ENCODE assay signal across 26 cellular contexts in the genomic region with DNA sequence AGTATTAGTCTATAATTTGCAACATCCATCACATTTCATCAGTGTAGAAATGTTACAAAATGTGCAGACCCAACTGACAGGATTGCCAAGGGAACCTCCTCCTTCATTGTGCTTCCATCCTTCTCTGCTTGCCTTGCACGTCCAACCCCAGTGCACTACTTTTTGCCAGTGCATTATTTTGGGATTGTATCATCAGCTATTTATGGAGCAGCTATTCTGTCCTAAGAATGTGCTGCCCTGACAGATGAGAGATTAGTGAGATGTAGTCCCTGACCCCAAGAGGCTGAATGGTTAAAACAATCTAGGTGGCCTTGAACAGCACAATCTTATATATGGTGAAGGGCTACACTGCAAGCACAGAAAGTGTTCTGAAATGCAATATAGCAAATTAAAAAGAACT.
"Had no signal": no experiment of that assay in that cellular context is flagged by ENCODE, and none has a peak within 500 bp of the region (broad histone marks: within the 10 kb centered on the region; RNA-seq: fewer than 3 reads in every experiment).

No MANE protein-coding gene starts in this region.

- H3K4me3 ChIP-seq: adrenal gland, colonic mucosa, esophagus squamous epithelium, gastroesophageal sphincter had no signal

- ATAC-seq: activated CD4-positive, alpha-beta T cell treated with anti-CD3 and anti-CD28 coated beads for 36 hours; activated CD8-positive, alpha-beta memory T cell treated with anti-CD3 and anti-CD28 coated beads, Interleukin-2, amount 10 ng/mL, durations not matched to agents 7 days and 5 days; activated CD8-positive, alpha-beta T cell treated with anti-CD3 and anti-CD28 coated beads, Interleukin-2, amount 10 ng/mL, durations not matched to agents 7 days and 5 days; activated naive CD8-positive, alpha-beta T cell treated with anti-CD3 and anti-CD28 coated beads, Interleukin-2, amount 50 U/mL, for 24 hours; gastroesophageal sphincter had no signal

- DNase-seq: activated CD4-positive, alpha-beta memory T cell treated with anti-CD3 and anti-CD28 coated beads for 36 hours; activated CD4-positive, alpha-beta T cell treated with anti-CD3 and anti-CD28 coated beads for 36 hours; activated CD4-positive, alpha-beta T cell treated with anti-CD3 and anti-CD28 coated beads, Interleukin-2, amount 10 ng/mL, durations not matched to agents 24 days and 14 days; activated CD4-positive, CD25-positive, alpha-beta regulatory T cell; activated CD4-positive, CD25-positive, alpha-beta regulatory T cell treated with anti-CD3 and anti-CD28 coated beads, Interleukin-2, amount 50 U/mL, for 72 hours; activated CD8-positive, alpha-beta memory T cell treated with anti-CD3 and anti-CD28 coated beads, Interleukin-2, amount 10 ng/mL, durations not matched to agents 7 days and 5 days; activated CD8-positive, alpha-beta memory T cell treated with anti-CD3 and anti-CD28 coated beads, Interleukin-2, amount 50 U/mL, for 4 hours; activated CD8-positive, alpha-beta T cell treated with anti-CD3 and anti-CD28 coated beads, Interleukin-2, amount 10 ng/mL, durations not matched to agents 7 days and 5 days; activated effector memory CD4-positive, alpha-beta T cell treated with anti-CD3 and anti-CD28 coated beads, Interleukin-2, amount 50 U/mL, for 16 hours; activated naive CD4-positive, alpha-beta T cell treated with anti-CD3 and anti-CD28 coated beads for 36 hours; activated naive CD8-positive, alpha-beta T cell treated with anti-CD3 and anti-CD28 coated beads for 36 hours; activated naive CD8-positive, alpha-beta T cell treated with anti-CD3 and anti-CD28 coated beads, Interleukin-2, amount 50 U/mL, for 24 hours; activated T-cell treated with anti-CD3 and anti-CD28 coated beads, Interleukin-2, amount 50 U/mL, for 1 hour; activated T-cell treated with anti-CD3 and anti-CD28 coated beads, Interleukin-2, amount 50 U/mL, for 48 hours; adrenal gland; aorta; brain microvascular endothelial cell; central memory CD4-positive, alpha-beta T cell; cerebellar nuclear complex; colonic mucosa; effector CD8-positive, alpha-beta T cell; esophagus squamous epithelium; foreskin melanocyte; T-helper 2 cell had no signal

- H3K27me3 ChIP-seq: adrenal gland, brain microvascular endothelial cell, colonic mucosa, esophagus squamous epithelium, gastroesophageal sphincter had no signal

- H3K36me3 ChIP-seq: adrenal gland, brain microvascular endothelial cell, colonic mucosa, esophagus squamous epithelium, gastroesophageal sphincter had no signal

- H3K4me1 ChIP-seq: adrenal gland, colonic mucosa, gastroesophageal sphincter had no signal

- H3K27ac ChIP-seq: adrenal gland, brain microvascular endothelial cell, colonic mucosa, epithelial cell of prostate, esophagus squamous epithelium, gastroesophageal sphincter had no signal

- H3K9me3 ChIP-seq: adrenal gland, colonic mucosa had no signal
